In genomic region chr19:7725791-7726190, GRCh38 we compare ENCODE assay signal across 14 cellular contexts.
DNase-seq lines count a peak whose midpoint lies in the region; ATAC-seq and TF ChIP-seq lines count a peak whose summit lies in the region.
"Had no signal": no experiment of that assay in that cellular context is flagged by ENCODE, and none has a peak within 500 bp of the region (broad histone marks: within the 10 kb centered on the region; RNA-seq: fewer than 3 reads in every experiment).

No MANE protein-coding gene starts in this region.

- H3K27me3 Mint-ChIP-seq in stimulated activated naive B cell treated with anti-CD40 and anti-IgM and Interleukin-4, amounts not matched to agents 10 μg/mL and 1 μg/mL and 100 μg/mL, for 72 hours = peaks cover 10 to 20% of the 10 kb centered on the region in 2 donors

- peaks cover 7 to 10% of the 10 kb centered on the region in 2 donors for H3K9me3 Mint-ChIP-seq in stimulated activated naive B cell treated with anti-CD40 and anti-IgM and Interleukin-4, amounts not matched to agents 10 μg/mL and 1 μg/mL and 100 μg/mL, for 72 hours
- H3K9me3 Mint-ChIP-seq: CD4-positive, alpha-beta T cell; CD8-positive, alpha-beta T cell had no signal

- peak; percentile 59 for DNase-seq in GM10266 (ENCODE audit: extremely low spot score)
- peak; percentile 63 for DNase-seq in GM13976 (ENCODE audit: low spot score)
- no peak for DNase-seq in stimulated activated naive B cell treated with anti-CD40 and anti-IgM and Interleukin-4, amounts not matched to agents 10 μg/mL and 1 μg/mL and 100 μg/mL, for 72 hours
- no peak for DNase-seq in NCI-H524 (lab: John Stamatoyannopoulos, UW)
- DNase-seq in NCI-H1105 treated with DMSO at 0.1 percent for 48 hours (lab: John Stamatoyannopoulos, UW) = no peak
- DNase-seq in GDM1 (lab: John Stamatoyannopoulos, UW) = no peak
- DNase-seq: 8988T; ACHN; Caco-2; Calu3; CD4-positive, alpha-beta T cell; CD8-positive, alpha-beta T cell; DMS79 treated with DMSO at 0.1 percent for 48 hours had no signal

- H3K27ac Mint-ChIP-seq in stimulated activated naive B cell treated with anti-CD40 and anti-IgM and Interleukin-4, amounts not matched to agents 10 μg/mL and 1 μg/mL and 100 μg/mL, for 72 hours = peak overlapping the region; percentile 31
- H3K27ac Mint-ChIP-seq: CD4-positive, alpha-beta T cell; CD8-positive, alpha-beta T cell had no signal

- TF ChIP-seq CTCF in GM10266 (IDR thresholded peaks at IDR 0.05; ENCODE audit: control insufficient read depth, insufficient read depth, low read depth, missing control alignments) = no peak
- peak; percentile 3 for TF ChIP-seq CTCF in GM13976 (IDR thresholded peaks at IDR 0.05; ENCODE audit: borderline replicate concordance, control extremely low read depth, extremely low read depth, insufficient read depth, missing control alignments)

- in situ Hi-C loops in GM13976 (cut with MboI; ENCODE audit: low sequenced_read_pairs, unreplicated experiment) = no loop called here

- no peak overlapping the region for H3K4me3 Mint-ChIP-seq in stimulated activated naive B cell treated with anti-CD40 and anti-IgM and Interleukin-4, amounts not matched to agents 10 μg/mL and 1 μg/mL and 100 μg/mL, for 72 hours
- H3K4me3 Mint-ChIP-seq: CD4-positive, alpha-beta T cell; CD8-positive, alpha-beta T cell had no signal

- ATAC-seq in stimulated activated naive B cell treated with anti-CD40 and anti-IgM and Interleukin-4, amounts not matched to agents 10 μg/mL and 1 μg/mL and 100 μg/mL, for 72 hours (replicated peaks) = no peak
- ATAC-seq: CD8-positive, alpha-beta T cell; GM12878 had no signal

- peaks cover 28 to 30% of the 10 kb centered on the region in 2 donors for H3K36me3 Mint-ChIP-seq in stimulated activated naive B cell treated with anti-CD40 and anti-IgM and Interleukin-4, amounts not matched to agents 10 μg/mL and 1 μg/mL and 100 μg/mL, for 72 hours
- H3K36me3 Mint-ChIP-seq: CD8-positive, alpha-beta T cell had no signal

- H3K4me1 Mint-ChIP-seq in stimulated activated naive B cell treated with anti-CD40 and anti-IgM and Interleukin-4, amounts not matched to agents 10 μg/mL and 1 μg/mL and 100 μg/mL, for 72 hours = peaks cover 43 to 81% of the 10 kb centered on the region in 2 donors

Comparison
In these comparisons a context has a peak if more than half of its experiments do, and no peak if none do; other contexts are left out.
1. DNase-seq: peak in GM10266 (single experiment) and GM13976 (single experiment); none in stimulated activated naive B cell treated with anti-CD40 and anti-IgM and Interleukin-4, amounts not matched to agents 10 μg/mL and 1 μg/mL and 100 μg/mL, for 72 hours (single experiment), NCI-H524 (0 of 2), NCI-H1105 treated with DMSO at 0.1 percent for 48 hours (single experiment) and GDM1 (single experiment).